8 cellular contexts compared by ENCODE assay signal in the genomic region with DNA sequence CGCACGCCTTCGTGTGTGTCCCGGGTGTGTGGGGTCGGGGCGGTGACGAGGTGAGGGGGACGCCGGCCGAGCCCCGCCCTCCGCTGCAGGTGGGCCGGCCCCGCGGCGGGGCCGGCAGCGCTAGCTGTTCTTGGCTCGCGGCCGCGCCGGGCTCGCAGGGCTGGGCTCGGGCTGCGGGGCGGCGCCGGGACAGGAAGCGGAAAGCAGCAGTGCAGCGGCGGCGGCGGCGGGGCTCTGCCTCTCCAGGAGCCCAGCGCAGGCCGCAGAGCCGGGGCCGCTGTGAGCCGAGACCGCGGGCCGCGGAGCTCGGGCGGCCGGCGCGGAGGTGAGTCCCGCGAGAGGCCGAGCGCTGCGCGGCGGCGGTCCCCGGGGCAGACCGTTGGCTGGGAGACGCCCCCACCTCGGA. TPM values are rescaled to one million over a fixed set of nuclear protein-coding genes. Genes with fewer than 3 reads are reported as not detected.
DNase-seq lines count a peak whose midpoint lies in the region; ATAC-seq, FAIRE-seq and TF ChIP-seq lines count a peak whose summit lies in the region.

A gene (plus strand): TSS at position 209 of the 406 bp plus-strand sequence. CDS start 9,444 bp downstream, outside the sequence.

- peak within 1 kb of the TSS; percentile 95; the same call in 1 of the 2 replicates for H2BK15ac ChIP-seq in H1 (ENCODE audit: low read length)

- no peak for TF ChIP-seq POLR2A in H1 (IDR thresholded peaks at IDR 0.05; ENCODE audit: control extremely low read depth in 1 of 2, low read depth in 2 of 2, low read length in 2 of 2)

- H3K4me1 ChIP-seq in H1 (replicated peaks in 1 of 4; ENCODE audit: control insufficient read depth in 3 of 4, insufficient read depth in 4 of 4, low read length in 3 of 4) (peaks cover 0 to 7% (median 5%) of the 10 kb centered on the region in 4 experiments; a peak in 4 of 7 replicates), subcutaneous abdominal adipose tissue (ENCODE audit: control insufficient read depth in 5 of 5, insufficient read depth in 5 of 5, low read length in 5 of 5) (peaks cover 0 to 15% (median 11%) of the 10 kb centered on the region in 5 donors)

- TF ChIP-seq CTCF in AG09319 (IDR thresholded peaks at IDR 0.05; ENCODE audit: low read depth, low read length) (no peak), WI38 (IDR thresholded peaks at IDR 0.05; ENCODE audit: low read depth, low read length) (no peak), H1 (IDR thresholded peaks at IDR 0.05; ENCODE audit: control extremely low read depth in 1 of 3, insufficient read depth in 1 of 3, low read depth in 1 of 3, low read length in 3 of 3) (no peak)

- no peak within 1 kb of the TSS for H2BK120ac ChIP-seq in H1 (replicated peaks; ENCODE audit: low read depth, low read length)

- H3K27me3 ChIP-seq in H1 (replicated peaks in 1 of 4; ENCODE audit: control insufficient read depth in 3 of 4, extremely low read depth in 1 of 4, insufficient read depth in 3 of 4, low read length in 3 of 4): no peaks in the 10 kb centered on the region; a peak in 2 of 7 replicates
- no peaks in the 10 kb centered on the region for H3K27me3 ChIP-seq in subcutaneous abdominal adipose tissue (ENCODE audit: control insufficient read depth in 5 of 5, insufficient read depth in 4 of 5, low read length in 5 of 5)

- H2AFZ ChIP-seq in H1 (ENCODE audit: low read length): no peak within 1 kb of the TSS

- H4K20me1 ChIP-seq in H1 (replicated peaks in 1 of 2; ENCODE audit: control insufficient read depth in 1 of 2, insufficient read depth in 2 of 2, low read length in 2 of 2): peaks cover 0 to 2% of the 10 kb centered on the region in 2 experiments

- no peak within 1 kb of the TSS for H3K14ac ChIP-seq in H1 (ENCODE audit: insufficient read length)

- H3K36me3 ChIP-seq in H1 (ENCODE audit: control insufficient read depth in 2 of 4, insufficient read depth in 4 of 4, low read length in 3 of 4) (no peaks in the 10 kb centered on the region), subcutaneous abdominal adipose tissue (ENCODE audit: control insufficient read depth in 5 of 5, insufficient read depth in 5 of 5, low read length in 5 of 5) (no peaks in the 10 kb centered on the region)

- peak within 1 kb of the TSS; percentile 87 for H3K4me3 ChIP-seq in WI38 (ENCODE audit: low read depth, low read length)
- H3K4me3 ChIP-seq in H1 (ENCODE audit: extremely low read depth in 1 of 4, insufficient read depth in 2 of 4, low read depth in 3 of 4, low read length in 4 of 4): peak within 1 kb of the TSS; percentile 67 to 98 (median 72)
- peak within 1 kb of the TSS; percentile 75 to 97 (median 86) for H3K4me3 ChIP-seq in subcutaneous abdominal adipose tissue (ENCODE audit: low read depth in 1 of 5, low read length in 5 of 5)

- peak within 1 kb of the TSS; percentile 56 for H3K56ac ChIP-seq in H1 (replicated peaks; ENCODE audit: insufficient read length, low read depth, low read length)

- no peak for TF ChIP-seq RAD21 in H1 (IDR thresholded peaks at IDR 0.05 in 1 of 2, conservative IDR thresholded peaks at IDR 0.05 in 1 of 2; ENCODE audit: low read depth in 2 of 2, low read length in 2 of 2)

- H3K79me1 ChIP-seq in H1 (ENCODE audit: low read depth, low read length): 0 out of 2 replicates have a peak, but pooled peaks cover 3% of the 10 kb centered on the region

- peak within 1 kb of the TSS; percentile 87 for H4K8ac ChIP-seq in H1 (ENCODE audit: extremely low read depth, insufficient read depth, low read length)

- DNase-seq in AG09319 (ENCODE audit: extremely low read depth, low read depth) (peak; percentile 7), NCI-H128 (lab: John Stamatoyannopoulos, UW; ENCODE audit: unreplicated experiment) (peak; percentile 14), H1 (ENCODE audit: low read depth in 1 of 2, low spot score in 2 of 2) (peak in 1 of 2 experiments; percentile 77), mesenteric fat pad (ENCODE audit: low spot score) (no peak)

- H3K23ac ChIP-seq in H1 (ENCODE audit: insufficient read length): no peak within 1 kb of the TSS

- ATAC-seq in GM18508 (IDR thresholded peaks at IDR 0.05; ENCODE audit: insufficient read depth, unreplicated experiment) (peak; percentile 43), HG02870 (IDR thresholded peaks at IDR 0.05; ENCODE audit: unreplicated experiment) (peak; percentile 56)

- POLR2A ChIA-PET in H1 (lab: Charles Lee; ENCODE audit: partially characterized antibody): interaction anchor here (0.6 to 2.5 kb wide), 2 partner anchors 9 to 564 kb away, joined by 3 to 10 read pairs; no protein-coding TSS in a partner anchor

- no peak for FAIRE-seq in H1 (lab: Jason Lieb, UNC)

- H3K27ac ChIP-seq in H1 (ENCODE audit: low read depth, low read length) (peak within 1 kb of the TSS; percentile 19; the same call in 1 of the 2 replicates), subcutaneous abdominal adipose tissue (ENCODE audit: low read depth, low read length) (no peak within 1 kb of the TSS)

- no peak within 1 kb of the TSS for H2AK5ac ChIP-seq in H1 (ENCODE audit: low read depth, low read length)

- peak within 1 kb of the TSS; percentile 9 for H4K5ac ChIP-seq in H1 (ENCODE audit: insufficient read length, low read depth, low read length)

- peak within 1 kb of the TSS; percentile 65 for H3K4ac ChIP-seq in H1 (replicated peaks; ENCODE audit: insufficient read length, low read depth, low read length)

- 3% methylated on average over 39 of the region's 61 CpGs; no CpG with 5 or more reads in 1 of the 2 experiments for WGBS in H1 (ENCODE audit: extremely low coverage in 1 of 2, insufficient coverage in 1 of 2, insufficient read length in 1 of 2, insufficient replicate concordance in 2 of 2, low coverage in 1 of 2, low lambda C conversion rate in 2 of 2, missing lambda C conversion rate in 1 of 2), 2 experiments

- peak within 1 kb of the TSS; percentile 61 to 78 for H3K4me2 ChIP-seq in H1 (ENCODE audit: insufficient read depth in 1 of 2, low read depth in 2 of 2, low read length in 2 of 2)

- H2BK12ac ChIP-seq in H1 (ENCODE audit: low read depth, low read length): peak within 1 kb of the TSS; percentile 95; the same call in 1 of the 2 replicates

- H3K23me2 ChIP-seq in H1 (ENCODE audit: low read depth, low read length): peaks cover 8% of the 10 kb centered on the region

- peaks cover 7 to 41% of the 10 kb centered on the region in 2 experiments; a peak in 3 of 4 replicates for H3K79me2 ChIP-seq in H1 (ENCODE audit: control insufficient read depth in 1 of 2, insufficient read depth in 2 of 2, low read length in 2 of 2)

- H3K18ac ChIP-seq in H1 (ENCODE audit: extremely low read depth, low read length): peak within 1 kb of the TSS; percentile 87

- H3K9me3 ChIP-seq in H1 (ENCODE audit: insufficient read depth in 2 of 2, low read depth in 1 of 2, low read length in 1 of 2) (peaks cover 6 to 9% of the 10 kb centered on the region in 2 experiments; a peak in 2 of 4 replicates), subcutaneous abdominal adipose tissue (ENCODE audit: control insufficient read depth in 5 of 5, low read length in 5 of 5) (peaks cover 0 to 20% (median 11%) of the 10 kb centered on the region in 5 donors)

- peak within 1 kb of the TSS; percentile 27; the same call in 1 of the 2 replicates for H2BK5ac ChIP-seq in H1 (ENCODE audit: low read depth, low read length)

- CTCF ChIA-PET in H1 (lab: Charles Lee; ENCODE audit: partially characterized antibody): interaction anchor here (0.8 to 1.2 kb wide), 3 partner anchors 9 to 34 kb away, joined by 3 to 7 read pairs (median 3); no protein-coding TSS in a partner anchor

- H3K9ac ChIP-seq in H1 (replicated peaks in 1 of 4; ENCODE audit: extremely low read depth in 1 of 4, low read depth in 3 of 4, low read length in 3 of 4): peak within 1 kb of the TSS; percentile 13 to 81 (median 60); a peak in 6 of 7 replicates
- peak within 1 kb of the TSS in 4 of 5 donors; percentile 51 to 75 (median 66) for H3K9ac ChIP-seq in subcutaneous abdominal adipose tissue (ENCODE audit: low read length in 5 of 5)

- TF ChIP-seq EP300 in H1 (IDR thresholded peaks at IDR 0.05; ENCODE audit: borderline replicate concordance in 1 of 2, low read depth in 2 of 2, low read length in 2 of 2): no peak

- H2BK20ac ChIP-seq in H1 (ENCODE audit: low read length): no peak within 1 kb of the TSS

- H4K91ac ChIP-seq in H1 (replicated peaks; ENCODE audit: insufficient read length, low read length): peak within 1 kb of the TSS; percentile 88

TF ChIP-seq in H1, 55 proteins besides CTCF, POLR2A, EP300 and RAD21 (continues in another document):
- TF ChIP-seq SRF (IDR thresholded peaks at IDR 0.05; ENCODE audit: low read depth, low read length) (no peak), BRCA1 (IDR thresholded peaks at IDR 0.05; ENCODE audit: low read depth, low read length) (no peak), JUN (IDR thresholded peaks at IDR 0.05; ENCODE audit: low read depth, low read length) (no peak)
- TF ChIP-seq, protein P1, sequence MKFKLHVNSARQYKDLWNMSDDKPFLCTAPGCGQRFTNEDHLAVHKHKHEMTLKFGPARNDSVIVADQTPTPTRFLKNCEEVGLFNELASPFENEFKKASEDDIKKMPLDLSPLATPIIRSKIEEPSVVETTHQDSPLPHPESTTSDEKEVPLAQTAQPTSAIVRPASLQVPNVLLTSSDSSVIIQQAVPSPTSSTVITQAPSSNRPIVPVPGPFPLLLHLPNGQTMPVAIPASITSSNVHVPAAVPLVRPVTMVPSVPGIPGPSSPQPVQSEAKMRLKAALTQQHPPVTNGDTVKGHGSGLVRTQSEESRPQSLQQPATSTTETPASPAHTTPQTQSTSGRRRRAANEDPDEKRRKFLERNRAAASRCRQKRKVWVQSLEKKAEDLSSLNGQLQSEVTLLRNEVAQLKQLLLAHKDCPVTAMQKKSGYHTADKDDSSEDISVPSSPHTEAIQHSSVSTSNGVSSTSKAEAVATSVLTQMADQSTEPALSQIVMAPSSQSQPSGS (IDR thresholded peaks at IDR 0.05; ENCODE audit: low read length): no peak
- TF ChIP-seq, protein P2, sequence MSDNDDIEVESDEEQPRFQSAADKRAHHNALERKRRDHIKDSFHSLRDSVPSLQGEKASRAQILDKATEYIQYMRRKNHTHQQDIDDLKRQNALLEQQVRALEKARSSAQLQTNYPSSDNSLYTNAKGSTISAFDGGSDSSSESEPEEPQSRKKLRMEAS (IDR thresholded peaks at IDR 0.05): peak; percentile 58; the same call in 1 of the 2 replicates

RNA-seq across cellular contexts. Expression of the gene that starts here (rescaled TPM):
- 13.4 and 14.6 TPM in 2 replicates for total RNA-seq in H1 (2021; fragmentation: NEBNext Ultra II Directional; extraction: Animal tissue kit (Norgen Biotek cat#: 25700))
- polyA plus RNA-seq in H1 (2011; rRNA removed): 9.4 and 9.7 TPM in 2 replicates
- 8.7 TPM for polyA plus RNA-seq in H1 (2011; cell fraction: cytosol; rRNA removed)
- polyA plus RNA-seq in H1 (2011; cell fraction: nucleus; rRNA removed): 8.4 TPM
- 9.1 to 12.9 TPM (median 11.1 TPM) in 4 replicates for polyA plus RNA-seq in H1 (2012, experiment 1 of 2)
- 5.0 TPM for polyA plus RNA-seq in H1 (2012, experiment 2 of 2)
- 14.6 TPM for polyA plus RNA-seq in H1 (2013, experiment 1 of 2)
- polyA plus RNA-seq in H1 (2013, experiment 2 of 2): 18.0 TPM
- polyA minus RNA-seq in H1 (2011; rRNA and poly(A)+ RNA removed): 16.0 and 22.8 TPM in 2 replicates
- polyA minus RNA-seq in H1 (2011; cell fraction: cytosol; rRNA and poly(A)+ RNA removed): 14.3 TPM
- 10.1 TPM for polyA minus RNA-seq in H1 (2011; cell fraction: nucleus; rRNA and poly(A)+ RNA removed)
- 12.5 TPM for total RNA-seq in mesenteric fat pad
